In the genomic region with DNA sequence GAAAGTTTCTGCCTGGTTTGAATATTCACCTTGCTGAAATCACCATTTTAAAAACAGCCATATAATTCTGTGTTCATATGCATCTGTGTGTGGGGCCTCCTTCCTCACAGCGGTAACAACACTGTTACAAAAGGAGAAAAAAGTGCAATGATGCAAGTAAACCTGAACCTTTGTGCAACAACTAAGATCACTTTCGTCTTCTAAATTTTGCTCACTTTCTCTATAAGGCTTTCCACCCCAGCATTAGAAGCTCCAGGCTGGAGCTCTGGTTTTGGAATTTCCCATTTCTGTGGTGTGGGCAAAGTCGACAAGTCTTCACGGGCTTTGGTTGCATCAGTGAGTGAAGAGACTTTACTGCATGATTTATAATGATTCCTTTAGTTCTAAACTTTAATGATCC, we compare ENCODE assay signal across 13 cellular contexts. TPM values are rescaled to one million over a fixed set of nuclear protein-coding genes. Genes with fewer than 3 reads are reported as not detected.
A peak's percentile ranks its signal among the peaks of the same experiment; 100 is the strongest.
DNase-seq lines count a peak whose midpoint lies in the region; ATAC-seq, FAIRE-seq and TF ChIP-seq lines count a peak whose summit lies in the region.
"Had no signal": no experiment of that assay in that cellular context is flagged by ENCODE, and none has a peak within 500 bp of the region (broad histone marks: within the 10 kb centered on the region; RNA-seq: fewer than 3 reads in every experiment).

No MANE protein-coding gene starts in this region.

- H3K27ac ChIP-seq in DOHH2 (ENCODE audit: low read depth, low read length) = peak overlapping the region; percentile 97

- peaks cover 55% of the 10 kb centered on the region for H3K36me3 ChIP-seq in DOHH2 (ENCODE audit: control insufficient read depth, low read length)
- H3K36me3 ChIP-seq in bronchial epithelial cell (ENCODE audit: control insufficient read depth, insufficient read depth, low read length) = no peaks in the 10 kb centered on the region
- H3K36me3 ChIP-seq: Peyer's patch had no signal

- TF ChIP-seq CTCF in DOHH2 (IDR thresholded peaks at IDR 0.05; ENCODE audit: low read depth, low read length, poor library complexity, severe bottlenecking) (no peak), bronchial epithelial cell (IDR thresholded peaks at IDR 0.05; ENCODE audit: insufficient read depth, low read length, severe bottlenecking) (no peak)

- no peaks in the 10 kb centered on the region for H3K9me3 ChIP-seq in DOHH2 (ENCODE audit: control insufficient read depth, insufficient read depth, low read length)
- H3K9me3 ChIP-seq: Peyer's patch had no signal

- intact Hi-C loops in left cardiac atrium (cut with DNase I) = no loop called here

- H3F3A ChIP-seq in DOHH2 (ENCODE audit: control insufficient read depth, insufficient read depth) = peaks cover 53% of the 10 kb centered on the region

- DNase-seq in bronchial epithelial cell (ENCODE audit: low read depth) (peak; percentile 65), NCI-H1436 treated with DMSO at 0.1 percent for 48 hours (lab: John Stamatoyannopoulos, UW) (no peak), CD1c-positive myeloid dendritic cell (ENCODE audit: extremely low spot score) (no peak), NCI-H128 (lab: John Stamatoyannopoulos, UW; ENCODE audit: unreplicated experiment) (no peak), left cardiac atrium (no peak)
- DNase-seq: activated T-cell treated with anti-CD3 and anti-CD28 coated beads, Interleukin-2, amount 50 U/mL, for 48 hours; erythroblast; NCI-H2081; Peyer's patch; stimulated activated CD4-positive, alpha-beta T cell treated with anti-CD3 and anti-CD28 coated beads, Interleukin-4, amount 100 ng/mL, for 24 hours had no signal

- H3K4me1 ChIP-seq in DOHH2 (ENCODE audit: control insufficient read depth, low read length) = peaks cover 90% of the 10 kb centered on the region

- no peak for FAIRE-seq in bronchial epithelial cell (lab: Jason Lieb, UNC)

- ATAC-seq in GM21360 (IDR thresholded peaks at IDR 0.05; ENCODE audit: unreplicated experiment) = peak; percentile 53
- ATAC-seq in HG03159 (IDR thresholded peaks at IDR 0.05; ENCODE audit: unreplicated experiment) = peak; percentile 57
- ATAC-seq in left cardiac atrium = no peak

- no peaks in the 10 kb centered on the region for H3K27me3 ChIP-seq in DOHH2 (ENCODE audit: control insufficient read depth, low read length)
- H3K27me3 ChIP-seq in bronchial epithelial cell (ENCODE audit: control insufficient read depth, insufficient read depth, low read length) = no peaks in the 10 kb centered on the region
- H3K27me3 ChIP-seq: Peyer's patch had no signal

- H3K9me2 ChIP-seq in DOHH2 (replicated peaks; ENCODE audit: control insufficient read depth, low read length) = no peaks in the 10 kb centered on the region

- peaks cover 91% of the 10 kb centered on the region for H3K79me2 ChIP-seq in DOHH2 (ENCODE audit: control insufficient read depth, low read length)

- peak overlapping the region; percentile 71 for H3K4me3 ChIP-seq in DOHH2 (ENCODE audit: low read length)
- no peak overlapping the region for H3K4me3 ChIP-seq in bronchial epithelial cell (ENCODE audit: low read depth, low read length)
- H3K4me3 ChIP-seq: Peyer's patch had no signal

- peak overlapping the region; percentile 86 for H3K4me2 ChIP-seq in DOHH2 (ENCODE audit: low read length)

- H4K20me1 ChIP-seq in DOHH2 (ENCODE audit: control insufficient read depth, insufficient read depth, low read depth, low read length) = no peaks in the 10 kb centered on the region

RNA-seq across cellular contexts. Expression of gene FGD6, which starts 18.4 kb away (rescaled TPM):
- total RNA-seq in bronchial epithelial cell (13.2 and 13.3 TPM in 2 replicates), left cardiac atrium (10 to 100 TPM; 16.2 to 16.3 TPM)

RNA-seq across cellular contexts. Expression of gene VEZT, which starts 18.7 kb away (rescaled TPM):
- total RNA-seq in bronchial epithelial cell = 57.4 and 66.2 TPM in 2 replicates
- total RNA-seq in left cardiac atrium = 10 to 100 TPM; 53.2 to 60.0 TPM

Comparison
In these comparisons a context has a peak if more than half of its experiments do, and no peak if none do; other contexts are left out.
1. ATAC-seq: peak in GM21360 (single experiment) and HG03159 (single experiment); none in left cardiac atrium (0 of 2).